In genomic region chr6:113903666-113904330, GRCh38 we compare ENCODE assay signal across 12 cellular contexts. TPM values are rescaled to one million over a fixed set of nuclear protein-coding genes. Genes with fewer than 3 reads are reported as not detected.
DNase-seq lines count a peak whose midpoint lies in the region; ATAC-seq, FAIRE-seq and TF ChIP-seq lines count a peak whose summit lies in the region.
"Had no signal": no experiment of that assay in that cellular context is flagged by ENCODE, and none has a peak within 500 bp of the region (broad histone marks: within the 10 kb centered on the region; RNA-seq: fewer than 3 reads in every experiment).

No MANE protein-coding gene starts in this region.

- POLR2A ChIA-PET in endothelial cell of umbilical vein (lab: Charles Lee) = no interaction called here

- peak overlapping the region; percentile 52 for H2AFZ ChIP-seq in endothelial cell of umbilical vein (ENCODE audit: low read depth, low read length)

- no peaks in the 10 kb centered on the region for H3K9me1 ChIP-seq in endothelial cell of umbilical vein (replicated peaks; ENCODE audit: control insufficient read depth, extremely low read depth, insufficient read depth, low read length)

- no peaks in the 10 kb centered on the region for H3K9me3 ChIP-seq in endothelial cell of umbilical vein (replicated peaks; ENCODE audit: control insufficient read depth, insufficient read depth, low read length)
- H3K9me3 ChIP-seq in spleen = no peaks in the 10 kb centered on the region

- peaks cover 0 to 13% of the 10 kb centered on the region in 2 donors for H3K27me3 Mint-ChIP-seq in stimulated activated naive B cell treated with anti-CD40 and anti-IgM and Interleukin-4, amounts not matched to agents 10 μg/mL and 1 μg/mL and 100 μg/mL, for 72 hours

- no peaks in the 10 kb centered on the region for H3K79me2 ChIP-seq in endothelial cell of umbilical vein (ENCODE audit: control insufficient read depth, insufficient read depth, low read length)

- TF ChIP-seq POLR2A in endothelial cell of umbilical vein (IDR thresholded peaks at IDR 0.05; ENCODE audit: low read depth, low read length) (no peak), spleen (IDR thresholded peaks at IDR 0.05) (peak in 1 of 3 donors; percentile 2)

- no peak overlapping the region for H3K9ac ChIP-seq in endothelial cell of umbilical vein (replicated peaks; ENCODE audit: extremely low read depth, insufficient read depth, low read length)

- intact Hi-C loops in endothelial cell of umbilical vein (cut with micrococcal nuclease) = loop anchor here (10.0 kb wide), 2 partner anchors 719 to 1029 kb away; no protein-coding TSS in a partner anchor
- intact Hi-C loops in spleen (cut with DNase I; ENCODE audit: low total_unique reads) = loop anchor here (10.0 kb wide), 1 partner anchor 1719 kb away; no protein-coding TSS in a partner anchor

- H3K27me3 ChIP-seq in endothelial cell of umbilical vein (ENCODE audit: control insufficient read depth in 2 of 2, insufficient read depth in 2 of 2, low read length in 2 of 2) (no peaks in the 10 kb centered on the region), spleen (replicated peaks in 1 of 7) (no peaks in the 10 kb centered on the region)

- ATAC-seq in stimulated activated naive B cell treated with anti-CD40 and anti-IgM and Interleukin-4, amounts not matched to agents 10 μg/mL and 1 μg/mL and 100 μg/mL, for 72 hours (replicated peaks) = no peak
- no peak for ATAC-seq in GM19452 (IDR thresholded peaks at IDR 0.05; ENCODE audit: unreplicated experiment)
- ATAC-seq: effector memory CD8-positive, alpha-beta T cell had no signal

- DNase-seq in NCI-H2029 (lab: John Stamatoyannopoulos, UW) = peak; percentile 35
- DNase-seq in endothelial cell of umbilical vein (ENCODE audit: low read depth, low spot score) = peak; percentile 91
- peak; percentile 87 to 93 for DNase-seq in lung microvascular endothelial cell (ENCODE audit: low read depth in 2 of 2)
- DNase-seq in spleen = peak; percentile 76
- DNase-seq in stimulated activated naive B cell treated with anti-CD40 and anti-IgM and Interleukin-4, amounts not matched to agents 10 μg/mL and 1 μg/mL and 100 μg/mL, for 72 hours = no peak
- DNase-seq in NCI-H128 (lab: John Stamatoyannopoulos, UW; ENCODE audit: unreplicated experiment) = no peak
- no peak for DNase-seq in CD1c-positive myeloid dendritic cell (ENCODE audit: extremely low spot score)
- DNase-seq: activated gamma-delta T cell; effector memory CD8-positive, alpha-beta T cell; NCI-H510A treated with DMSO at 0.1 percent for 48 hours had no signal

- no peak overlapping the region for H3K4me3 Mint-ChIP-seq in stimulated activated naive B cell treated with anti-CD40 and anti-IgM and Interleukin-4, amounts not matched to agents 10 μg/mL and 1 μg/mL and 100 μg/mL, for 72 hours
- H3K4me3 Mint-ChIP-seq: effector memory CD8-positive, alpha-beta T cell had no signal

- no peaks in the 10 kb centered on the region for H3K9me3 Mint-ChIP-seq in stimulated activated naive B cell treated with anti-CD40 and anti-IgM and Interleukin-4, amounts not matched to agents 10 μg/mL and 1 μg/mL and 100 μg/mL, for 72 hours
- H3K9me3 Mint-ChIP-seq: effector memory CD8-positive, alpha-beta T cell had no signal

- WGBS in spleen, 5 donors = 41 to 66% (median 57%) methylated on average over 9 of the region's 9 CpGs

- no TSS peak for BruUV-seq in endothelial cell of umbilical vein (replicated peaks; lab: Mats Ljungman, UMichigan)

- H3K4me1 ChIP-seq in endothelial cell of umbilical vein (ENCODE audit: control insufficient read depth, extremely low read depth, insufficient read depth, low read length) (peaks cover 4% of the 10 kb centered on the region), spleen (peaks cover 0 to 12% (median 3%) of the 10 kb centered on the region in 6 donors)

- peak; percentile 79 for FAIRE-seq in endothelial cell of umbilical vein (lab: Jason Lieb, UNC)

- CTCF ChIA-PET in endothelial cell of umbilical vein (lab: Charles Lee) = interaction anchor here (0.7 to 1.5 kb wide), 3 partner anchors 24 to 36 kb away, joined by 3 to 4 read pairs (median 3); no protein-coding TSS in a partner anchor

- H3K36me3 ChIP-seq in endothelial cell of umbilical vein (ENCODE audit: control insufficient read depth in 2 of 2, extremely low read depth in 1 of 2, insufficient read depth in 2 of 2, low read length in 2 of 2) (no peaks in the 10 kb centered on the region), spleen (no peaks in the 10 kb centered on the region)

- dilution Hi-C loops in endothelial cell of umbilical vein (cut with MboI; ENCODE audit: extremely low pct_ligation_motif_present, low sequenced_read_pairs) = loop anchor here (25.0 kb wide), 1 partner anchor 891 kb away; no protein-coding TSS in a partner anchor

- no peaks in the 10 kb centered on the region for H3K36me3 Mint-ChIP-seq in stimulated activated naive B cell treated with anti-CD40 and anti-IgM and Interleukin-4, amounts not matched to agents 10 μg/mL and 1 μg/mL and 100 μg/mL, for 72 hours

- no peak overlapping the region for H3K4me2 ChIP-seq in endothelial cell of umbilical vein (ENCODE audit: insufficient read depth, low read length)

- peaks cover 0 to 1% of the 10 kb centered on the region in 2 donors for H3K4me1 Mint-ChIP-seq in stimulated activated naive B cell treated with anti-CD40 and anti-IgM and Interleukin-4, amounts not matched to agents 10 μg/mL and 1 μg/mL and 100 μg/mL, for 72 hours

- TF ChIP-seq CTCF in endothelial cell of umbilical vein (IDR thresholded peaks at IDR 0.05; ENCODE audit: extremely low read depth in 1 of 2, insufficient read depth in 1 of 2, low read depth in 1 of 2, low read length in 2 of 2) (no peak), spleen (IDR thresholded peaks at IDR 0.05 in 8 of 11, conservative IDR thresholded peaks at IDR 0.05 in 3 of 11) (no peak)

- H4K20me1 ChIP-seq in endothelial cell of umbilical vein (replicated peaks; ENCODE audit: control insufficient read depth, extremely low read depth, insufficient read depth, low read length) = no peaks in the 10 kb centered on the region

- H3K4me3 ChIP-seq in endothelial cell of umbilical vein (replicated peaks in 1 of 3; ENCODE audit: insufficient read depth in 1 of 3, low read depth in 1 of 3, low read length in 3 of 3) (no peak overlapping the region), spleen (no peak overlapping the region)

- H3K27ac Mint-ChIP-seq in stimulated activated naive B cell treated with anti-CD40 and anti-IgM and Interleukin-4, amounts not matched to agents 10 μg/mL and 1 μg/mL and 100 μg/mL, for 72 hours = no peak overlapping the region
- H3K27ac Mint-ChIP-seq: effector memory CD8-positive, alpha-beta T cell had no signal

- H3K27ac ChIP-seq in endothelial cell of umbilical vein (ENCODE audit: insufficient read depth, low read depth, low read length) (no peak overlapping the region), spleen (peak overlapping the region in 7 of 8 donors; percentile 30 to 73 (median 61))
- H3K27ac ChIP-seq: VCaP had no signal

TF ChIP-seq in endothelial cell of umbilical vein, 7 proteins besides CTCF, POLR2A, EP300 and RAD21:
- TF ChIP-seq EZH2 (IDR thresholded peaks at IDR 0.05; ENCODE audit: borderline replicate concordance, low read depth, low read length, severe bottlenecking) = no peak
- TF ChIP-seq JUN (IDR thresholded peaks at IDR 0.05; ENCODE audit: borderline replicate concordance, insufficient read depth, insufficient read length, low read depth) = no peak
- no peak for TF ChIP-seq GATA2 (IDR thresholded peaks at IDR 0.05; ENCODE audit: insufficient read depth, insufficient read length, low read depth, low read length)
- no peak for TF ChIP-seq MAX (IDR thresholded peaks at IDR 0.05; ENCODE audit: insufficient read depth, insufficient read length)

RNA-seq across cellular contexts. Expression of gene MARCKS, which starts 46.7 kb away (rescaled TPM):
- 315 and 320 TPM in 2 replicates for total RNA-seq in endothelial cell of umbilical vein
- polyA plus RNA-seq in endothelial cell of umbilical vein = 49.4 and 59.5 TPM in 2 replicates
- polyA plus RNA-seq in endothelial cell of umbilical vein (2011; cell fraction: cytosol; rRNA removed) = 48.1 and 49.8 TPM in 2 replicates
- 29.3 and 49.6 TPM in 2 replicates for polyA plus RNA-seq in endothelial cell of umbilical vein (2011; cell fraction: nucleus; rRNA removed)
- polyA plus RNA-seq in endothelial cell of umbilical vein (2012) = 92.8 and 127 TPM in 2 replicates
- 50.2 and 68.0 TPM in 2 replicates for polyA minus RNA-seq in endothelial cell of umbilical vein
- 0.41 TPM for polyA minus RNA-seq in endothelial cell of umbilical vein (2011; cell fraction: cytosol; rRNA and poly(A)+ RNA removed)
- polyA minus RNA-seq in endothelial cell of umbilical vein (2011; cell fraction: nucleus; rRNA and poly(A)+ RNA removed) = 47.8 and 63.8 TPM in 2 replicates
- total RNA-seq in lung microvascular endothelial cell = 187 and 258 TPM in 2 replicates
- total RNA-seq in spleen = 100 to 1,000 TPM in 3 of 7 donors, 10 to 100 TPM in 4; 56.2 to 119 (median 83.1) TPM
- polyA plus RNA-seq in spleen = 10 to 100 TPM; 43.4 to 65.1 (median 49.5) TPM

Comparison
In these comparisons a context has a peak if more than half of its experiments do, and no peak if none do; other contexts are left out.
1. DNase-seq: peak in NCI-H2029 (single experiment), endothelial cell of umbilical vein (single experiment), lung microvascular endothelial cell (2 of 2) and spleen (single experiment); none in stimulated activated naive B cell treated with anti-CD40 and anti-IgM and Interleukin-4, amounts not matched to agents 10 μg/mL and 1 μg/mL and 100 μg/mL, for 72 hours (single experiment), NCI-H128 (single experiment) and CD1c-positive myeloid dendritic cell (single experiment).